12 cellular contexts compared by ENCODE assay signal in the genomic region with DNA sequence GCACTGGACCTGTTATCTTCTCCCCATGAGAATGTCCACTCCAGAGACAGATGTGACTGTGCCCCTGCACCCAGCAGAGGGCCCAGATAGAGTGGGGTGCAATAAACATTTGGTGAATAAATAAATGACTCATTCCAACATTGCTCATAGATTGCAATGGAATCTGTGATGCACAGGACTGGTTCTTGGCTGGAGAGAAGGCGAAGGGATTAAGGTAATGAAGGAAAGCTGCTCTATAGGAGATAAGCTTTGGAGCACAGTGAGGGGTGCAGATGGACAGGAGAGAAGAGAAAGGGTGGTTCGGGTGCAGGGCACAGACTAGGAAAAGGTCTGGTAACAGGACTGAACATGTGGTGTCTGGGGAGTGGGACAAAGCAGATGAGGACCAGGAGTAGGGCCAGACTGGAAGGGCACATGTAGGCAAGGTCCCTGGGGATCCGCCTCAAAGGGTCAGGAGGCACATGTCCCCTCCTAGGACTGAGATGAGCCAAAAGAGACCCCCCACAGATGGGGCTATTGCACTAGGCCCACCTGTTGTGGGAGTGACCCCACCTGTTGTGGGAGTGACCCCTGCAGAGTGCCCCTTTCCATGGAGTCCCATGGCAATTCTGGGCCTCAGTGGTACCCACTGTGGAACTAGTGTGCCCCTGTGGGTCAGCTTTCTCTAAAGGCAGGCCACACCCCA. TPM values are rescaled to one million over a fixed set of nuclear protein-coding genes. Genes with fewer than 3 reads are reported as not detected.
A peak's percentile ranks its signal among the peaks of the same experiment; 100 is the strongest.
DNase-seq lines count a peak whose midpoint lies in the region; ATAC-seq and TF ChIP-seq lines count a peak whose summit lies in the region.
"Had no signal": no experiment of that assay in that cellular context is flagged by ENCODE, and none has a peak within 500 bp of the region (broad histone marks: within the 10 kb centered on the region; RNA-seq: fewer than 3 reads in every experiment).

No MANE protein-coding gene starts in this region.

- no peak overlapping the region for H3K27ac Mint-ChIP-seq in activated CD4-positive, alpha-beta T cell treated with anti-CD3 and anti-CD28 coated beads, Interleukin-2, amount 10 ng/mL, durations not matched to agents 7 days and 5 days

- H3K4me3 Mint-ChIP-seq in activated CD4-positive, alpha-beta T cell treated with anti-CD3 and anti-CD28 coated beads, Interleukin-2, amount 10 ng/mL, durations not matched to agents 7 days and 5 days: no peak overlapping the region
- H3K4me3 Mint-ChIP-seq: naive thymus-derived CD8-positive, alpha-beta T cell had no signal

- no peak overlapping the region for H3K9ac ChIP-seq in HCT116 (ENCODE audit: low read length)

- TF ChIP-seq CTCF in HCT116 (IDR thresholded peaks at IDR 0.05 in 2 of 3, conservative IDR thresholded peaks at IDR 0.05 in 1 of 3; ENCODE audit: borderline replicate concordance in 1 of 3, insufficient read depth in 1 of 3, low read depth in 2 of 3, low read length in 2 of 3): peak in 1 of 3 experiments; percentile 9; a peak in 1 of 6 replicates
- no peak for TF ChIP-seq CTCF in OCI-LY7 (conservative IDR thresholded peaks at IDR 0.05; ENCODE audit: low read length)

- DNase-seq in HCT116 (ENCODE audit: low read depth, low spot score): peak; percentile 27
- DNase-seq in T1000 (lab: John Stamatoyannopoulos, UW): peak; percentile 40
- peak; percentile 58 for DNase-seq in fibroblast of peridontal ligament (ENCODE audit: extremely low read depth)
- DNase-seq in stimulated activated naive CD8-positive, alpha-beta T cell treated with anti-CD3 and anti-CD28 coated beads, Interleukin-15, Interleukin-2, amounts not matched to agents 100 U/mL and 50 U/mL, for 24 hours: no peak
- no peak for DNase-seq in OCI-LY7 (ENCODE audit: low spot score)
- no peak for DNase-seq in activated CD4-positive, alpha-beta T cell treated with anti-CD3 and anti-CD28 coated beads, Interleukin-2, amount 10 ng/mL, durations not matched to agents 7 days and 5 days
- no peak for DNase-seq in iPS-NIHi7 (ENCODE audit: extremely low spot score)
- DNase-seq: DMS79 treated with DMSO at 0.1 percent for 48 hours, NCI-H1105 treated with DMSO at 0.1 percent for 48 hours had no signal

- H3K27me3 ChIP-seq in HCT116 (ENCODE audit: insufficient read depth, low read length): no peaks in the 10 kb centered on the region

- TF ChIP-seq POLR2A in HCT116 (IDR thresholded peaks at IDR 0.05; ENCODE audit: borderline replicate concordance, extremely low read depth, insufficient read depth, insufficient read length): no peak

- no peaks in the 10 kb centered on the region for H3K27me3 Mint-ChIP-seq in activated CD4-positive, alpha-beta T cell treated with anti-CD3 and anti-CD28 coated beads, Interleukin-2, amount 10 ng/mL, durations not matched to agents 7 days and 5 days

- H3K36me3 ChIP-seq in HCT116 (ENCODE audit: control insufficient read depth in 1 of 2, insufficient read depth in 2 of 2, low read length in 2 of 2) (no peaks in the 10 kb centered on the region), OCI-LY7 (ENCODE audit: insufficient read depth, low read length) (no peaks in the 10 kb centered on the region)

- intact Hi-C loops in HCT116 (cut with micrococcal nuclease) (no loop called here), OCI-LY7 (cut with micrococcal nuclease; ENCODE audit: unreplicated experiment) (no loop called here)

- no peaks in the 10 kb centered on the region for H4K20me1 ChIP-seq in HCT116 (ENCODE audit: insufficient read depth)
- no peaks in the 10 kb centered on the region for H4K20me1 ChIP-seq in OCI-LY7 (ENCODE audit: insufficient read depth, low read length)

- H3K4me3 ChIP-seq in HCT116 (replicated peaks in 1 of 2; ENCODE audit: low read depth in 1 of 2, low read length in 2 of 2) (no peak overlapping the region), OCI-LY7 (ENCODE audit: low read depth, low read length, poor library complexity, severe bottlenecking) (no peak overlapping the region)
- H3K4me3 ChIP-seq: skin epidermis had no signal

- H3K9me3 ChIP-seq in HCT116 (ENCODE audit: control insufficient read depth in 1 of 2, insufficient read depth in 1 of 2, low read depth in 1 of 2, low read length in 2 of 2): no peaks in the 10 kb centered on the region
- H3K9me3 ChIP-seq in OCI-LY7 (ENCODE audit: low read length): no peaks in the 10 kb centered on the region

- H3K4me2 ChIP-seq in HCT116 (ENCODE audit: low read length): peak overlapping the region; percentile 31
- H3K4me2 ChIP-seq in OCI-LY7 (ENCODE audit: low read length): no peak overlapping the region

- H3K27ac ChIP-seq in HCT116 (ENCODE audit: low read depth, low read length): no peak overlapping the region
- H3K27ac ChIP-seq in OCI-LY7 (ENCODE audit: low read depth, low read length, poor library complexity, severe bottlenecking): no peak overlapping the region
- H3K27ac ChIP-seq: skin epidermis had no signal

- H3K4me1 ChIP-seq in HCT116 (ENCODE audit: control insufficient read depth in 1 of 2, insufficient read depth in 2 of 2, low read length in 2 of 2): peaks cover 6 to 15% of the 10 kb centered on the region in 2 experiments; a peak in 3 of 4 replicates
- no peaks in the 10 kb centered on the region for H3K4me1 ChIP-seq in OCI-LY7 (ENCODE audit: insufficient read depth, low read length, poor library complexity, severe bottlenecking)

- ATAC-seq in HCT116: peak; percentile 68
- ATAC-seq in stimulated activated naive CD8-positive, alpha-beta T cell treated with anti-CD3 and anti-CD28 coated beads, Interleukin-15, Interleukin-2, amounts not matched to agents 100 U/mL and 50 U/mL, for 24 hours: peak; percentile 17
- ATAC-seq: naive thymus-derived CD8-positive, alpha-beta T cell had no signal

- POLR2A ChIA-PET in HCT116 (lab: Charles Lee) (interaction anchor here (2.7 kb wide), 1 partner anchor 17 kb away, joined by 13 read pairs; the partner anchor contains the start of gene POC1A), OCI-LY7 (lab: Charles Lee) (no interaction called here)
- POLR2A ChIA-PET in activated CD4-positive, alpha-beta T cell treated with anti-CD3 and anti-CD28 coated beads, Interleukin-2, amount 10 ng/mL, durations not matched to agents 7 days and 5 days (lab: Charles Lee): no interaction called here

- CTCF ChIA-PET in HCT116 (lab: Charles Lee): no interaction called here
- CTCF ChIA-PET in OCI-LY7 (lab: Charles Lee; ENCODE audit: unreplicated experiment): interaction anchor here (0.8 to 1.4 kb wide), 2 partner anchors 10 kb away, joined by 3 to 4 read pairs; no protein-coding TSS in a partner anchor
- CTCF ChIA-PET in activated CD4-positive, alpha-beta T cell treated with anti-CD3 and anti-CD28 coated beads, Interleukin-2, amount 10 ng/mL, durations not matched to agents 7 days and 5 days (lab: Charles Lee): interaction anchor here (1.0 to 2.5 kb wide), 7 partner anchors 8 to 170 kb away, joined by 3 to 15 read pairs (median 4); no protein-coding TSS in a partner anchor

- no peaks in the 10 kb centered on the region for H3K36me3 Mint-ChIP-seq in activated CD4-positive, alpha-beta T cell treated with anti-CD3 and anti-CD28 coated beads, Interleukin-2, amount 10 ng/mL, durations not matched to agents 7 days and 5 days (ENCODE audit: low read depth)
- H3K36me3 Mint-ChIP-seq: naive thymus-derived CD8-positive, alpha-beta T cell had no signal

- no peaks in the 10 kb centered on the region for H3K79me2 ChIP-seq in HCT116 (ENCODE audit: insufficient read depth, low read length)
- no peaks in the 10 kb centered on the region for H3K79me2 ChIP-seq in OCI-LY7 (ENCODE audit: insufficient read depth, low read depth, low read length)

- RAD21 ChIA-PET in HCT116 (lab: Charles Lee; ENCODE audit: low non-redundant PET in 1 of 2, low total read pairs in 2 of 2, uncharacterized antibody in 2 of 2, unreplicated experiment in 2 of 2): no interaction called here

- H3K9me3 Mint-ChIP-seq in activated CD4-positive, alpha-beta T cell treated with anti-CD3 and anti-CD28 coated beads, Interleukin-2, amount 10 ng/mL, durations not matched to agents 7 days and 5 days: no peaks in the 10 kb centered on the region
- H3K9me3 Mint-ChIP-seq: naive thymus-derived CD8-positive, alpha-beta T cell had no signal

- TF ChIP-seq RAD21 in HCT116 (IDR thresholded peaks at IDR 0.05; ENCODE audit: low read depth): peak; percentile 38; the same call in 1 of the 2 replicates

- H2AFZ ChIP-seq in HCT116 (ENCODE audit: low read depth, low read length, poor library complexity, severe bottlenecking) (no peak overlapping the region), OCI-LY7 (ENCODE audit: low read length) (no peak overlapping the region)

- H3K9me2 ChIP-seq in HCT116 (ENCODE audit: insufficient read depth) (no peaks in the 10 kb centered on the region), OCI-LY7 (ENCODE audit: insufficient read depth, low read length) (no peaks in the 10 kb centered on the region)

- BruUV-seq in HCT116 (replicated peaks; lab: Mats Ljungman, UMichigan) (no TSS peak), OCI-LY7 (replicated peaks; lab: Mats Ljungman, UMichigan) (no TSS peak)

- peaks cover 7% of the 10 kb centered on the region for H3K4me1 Mint-ChIP-seq in activated CD4-positive, alpha-beta T cell treated with anti-CD3 and anti-CD28 coated beads, Interleukin-2, amount 10 ng/mL, durations not matched to agents 7 days and 5 days

TF ChIP-seq in HCT116, 20 proteins besides CTCF, POLR2A, EP300 and RAD21 (continues in another document):
- TF ChIP-seq YY1 (IDR thresholded peaks at IDR 0.05; ENCODE audit: extremely low read depth, insufficient replicate concordance, low read depth, low read length) (no peak), ATF3 (IDR thresholded peaks at IDR 0.05) (no peak), FOSL1 (IDR thresholded peaks at IDR 0.05; ENCODE audit: low read depth) (peak; percentile 98)

RNA-seq across cellular contexts. Expression of gene POC1A, which starts 17.5 kb away (rescaled TPM):
- total RNA-seq in HCT116 (2021; ENCODE audit: unreplicated experiment) (34.0 TPM), OCI-LY7 (2022) (41.0 and 46.2 TPM in 2 replicates)
- 34.5 and 39.8 TPM in 2 replicates for polyA plus RNA-seq in HCT116 (2012)
- total RNA-seq in OCI-LY7 (2014; rRNA removed; shearing (Covaris generic)): 34.5 and 40.0 TPM in 2 replicates
- total RNA-seq in activated CD4-positive, alpha-beta T cell treated with anti-CD3 and anti-CD28 coated beads, Interleukin-2, amount 10 ng/mL, durations not matched to agents 7 days and 5 days: 10 to 100 TPM; 26.9 to 28.2 TPM

RNA-seq across cellular contexts. Expression of gene ALAS1, which starts 26.2 kb away (rescaled TPM):
- total RNA-seq in HCT116 (2021; ENCODE audit: unreplicated experiment) (74.0 TPM), OCI-LY7 (2022) (43.3 and 43.6 TPM in 2 replicates)
- polyA plus RNA-seq in HCT116 (2012): 97.3 and 97.6 TPM in 2 replicates
- 24.5 and 34.4 TPM in 2 replicates for total RNA-seq in OCI-LY7 (2014; rRNA removed; shearing (Covaris generic))
- total RNA-seq in activated CD4-positive, alpha-beta T cell treated with anti-CD3 and anti-CD28 coated beads, Interleukin-2, amount 10 ng/mL, durations not matched to agents 7 days and 5 days: 10 to 100 TPM; 47.5 to 58.4 TPM

RNA-seq across cellular contexts. Expression of gene TLR9, which starts 53.7 kb away (rescaled TPM):
- total RNA-seq in HCT116 (2021; ENCODE audit: unreplicated experiment) (0.15 TPM), OCI-LY7 (2022) (3.7 and 9.0 TPM in 2 replicates)
- polyA plus RNA-seq in HCT116 (2012): 0.14 and 0.16 TPM in 2 replicates
- 0.51 and 1.7 TPM in 2 replicates for total RNA-seq in OCI-LY7 (2014; rRNA removed; shearing (Covaris generic))
- under 1 TPM; 0.55 to 0.65 TPM for total RNA-seq in activated CD4-positive, alpha-beta T cell treated with anti-CD3 and anti-CD28 coated beads, Interleukin-2, amount 10 ng/mL, durations not matched to agents 7 days and 5 days
- total RNA-seq: endothelial cell of umbilical vein had no signal
- polyA plus RNA-seq: endothelial cell of umbilical vein; naive thymus-derived CD8-positive, alpha-beta T cell had no signal

Comparison
In these comparisons a context has a peak if more than half of its experiments do, and no peak if none do; other contexts are left out.
1. DNase-seq: peak in HCT116 (single experiment), T1000 (single experiment) and fibroblast of peridontal ligament (single experiment); none in stimulated activated naive CD8-positive, alpha-beta T cell treated with anti-CD3 and anti-CD28 coated beads, Interleukin-15, Interleukin-2, amounts not matched to agents 100 U/mL and 50 U/mL, for 24 hours (single experiment), OCI-LY7 (single experiment), activated CD4-positive, alpha-beta T cell treated with anti-CD3 and anti-CD28 coated beads, Interleukin-2, amount 10 ng/mL, durations not matched to agents 7 days and 5 days (single experiment) and iPS-NIHi7 (single experiment).